In the genomic region with DNA sequence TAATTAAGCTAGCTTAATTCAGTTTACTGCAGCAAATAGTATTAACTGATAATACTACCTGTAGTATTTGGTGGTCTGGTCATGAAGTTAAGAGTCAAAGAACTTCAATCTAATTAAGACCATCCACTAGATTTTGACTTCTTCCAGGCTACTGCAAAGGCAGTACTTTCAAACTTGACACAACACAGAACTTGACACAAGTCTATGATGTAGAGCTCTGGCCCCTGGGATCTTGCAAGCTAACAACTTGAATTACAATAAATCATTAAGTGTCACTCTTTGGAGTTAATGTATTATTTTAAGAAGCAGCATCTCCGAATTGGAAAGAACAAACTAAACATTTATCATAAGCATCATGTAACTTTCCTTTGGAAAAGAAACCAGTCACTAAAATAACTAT, we compare ENCODE assay signal across 17 cellular contexts. TPM values are rescaled to one million over a fixed set of nuclear protein-coding genes. Genes with fewer than 3 reads are reported as not detected.
DNase-seq lines count a peak whose midpoint lies in the region; ATAC-seq and TF ChIP-seq lines count a peak whose summit lies in the region.
"Had no signal": no experiment of that assay in that cellular context is flagged by ENCODE, and none has a peak within 500 bp of the region (broad histone marks: within the 10 kb centered on the region; RNA-seq: fewer than 3 reads in every experiment).

No MANE protein-coding gene starts in this region.

- H4K8ac ChIP-seq in mesenchymal stem cell (ENCODE audit: low read length) = no peak overlapping the region

- BruUV-seq in PC-3 (replicated peaks; lab: Mats Ljungman, UMichigan) = no TSS peak

- no peak overlapping the region for H2AK5ac ChIP-seq in mesenchymal stem cell (ENCODE audit: low read length, severe bottlenecking)

- no peaks in the 10 kb centered on the region for H3K27me3 ChIP-seq in SK-N-SH (ENCODE audit: insufficient read depth)
- no peaks in the 10 kb centered on the region for H3K27me3 ChIP-seq in mesenchymal stem cell (ENCODE audit: control insufficient read depth in 1 of 2, insufficient read depth in 1 of 2, low read length in 2 of 2)
- no peaks in the 10 kb centered on the region for H3K27me3 ChIP-seq in PC-3 (ENCODE audit: low read length)
- H3K27me3 ChIP-seq: BLaER1 treated with 17β-estradiol and CSF1 and Interleukin-3, amounts not matched to agents 10 nM and 100 nM had no signal

- no peaks in the 10 kb centered on the region for H3K9me2 ChIP-seq in SK-N-SH
- no peaks in the 10 kb centered on the region for H3K9me2 ChIP-seq in PC-3 (replicated peaks; ENCODE audit: low read length)

- TF ChIP-seq CTCF in SK-N-SH (IDR thresholded peaks at IDR 0.05) (no peak), PC-3 (conservative IDR thresholded peaks at IDR 0.05; ENCODE audit: low read depth, low read length) (no peak)

- TF ChIP-seq EP300 in SK-N-SH (IDR thresholded peaks at IDR 0.05; ENCODE audit: borderline replicate concordance in 1 of 2, low read depth in 1 of 2, low read length in 1 of 2) = no peak

- TF ChIP-seq RAD21 in SK-N-SH (IDR thresholded peaks at IDR 0.05; ENCODE audit: low read length) = no peak

- H3K4me1 ChIP-seq in SK-N-SH (ENCODE audit: control insufficient read depth in 1 of 2, insufficient read depth in 2 of 2, low read depth in 1 of 2, low read length in 1 of 2) (no peaks in the 10 kb centered on the region; a peak in 2 of 4 replicates), mesenchymal stem cell (ENCODE audit: control insufficient read depth, insufficient read depth, low read depth, low read length) (peaks cover 1% of the 10 kb centered on the region), PC-3 (ENCODE audit: insufficient read depth, low read length) (no peaks in the 10 kb centered on the region)
- H3K4me1 ChIP-seq: BLaER1 treated with 17β-estradiol and CSF1 and Interleukin-3, amounts not matched to agents 10 nM and 100 nM; Caco-2; HAP-1 had no signal

- H3K4me2 ChIP-seq in SK-N-SH (no peak overlapping the region), mesenchymal stem cell (ENCODE audit: low read length, poor library complexity, severe bottlenecking) (no peak overlapping the region), PC-3 (ENCODE audit: low read length) (no peak overlapping the region)
- H3K4me2 ChIP-seq: A549; BLaER1 treated with 17β-estradiol and CSF1 and Interleukin-3, amounts not matched to agents 10 nM and 100 nM had no signal

- CTCF ChIA-PET in SK-N-SH (lab: Yijun Ruan, JAX) (interaction anchor here (0.6 to 4.3 kb wide), 7 partner anchors 12 to 308 kb away, joined by 3 to 15 read pairs (median 3); no protein-coding TSS in a partner anchor), PC-3 (lab: Charles Lee) (no interaction called here)

- no peak for DNase-seq in SK-N-SH
- DNase-seq in NCI-H82 (lab: John Stamatoyannopoulos, UW) = peak; percentile 55
- DNase-seq in amniotic epithelial cell (ENCODE audit: low read depth) = peak; percentile 57
- DNase-seq in mesenchymal stem cell = peak; percentile 37
- no peak for DNase-seq in PC-3
- no peak for DNase-seq in COLO668 (lab: John Stamatoyannopoulos, UW; ENCODE audit: unreplicated experiment)
- no peak for DNase-seq in activated naive CD4-positive, alpha-beta T cell treated with Interleukin-2 at 50 U/mL for 16 hours
- DNase-seq: AML-193; Caco-2; CD4-positive, CD25-positive, alpha-beta regulatory T cell; CD8-positive, alpha-beta memory T cell had no signal

- no peak overlapping the region for H3K14ac ChIP-seq in mesenchymal stem cell (ENCODE audit: low read length in 2 of 2)

- no peak overlapping the region for H2BK15ac ChIP-seq in mesenchymal stem cell (ENCODE audit: low read depth, poor library complexity, severe bottlenecking)

- no peak overlapping the region for H3K4ac ChIP-seq in mesenchymal stem cell (ENCODE audit: low read depth in 1 of 2, low read length in 2 of 2)

- H2BK5ac ChIP-seq in mesenchymal stem cell (ENCODE audit: low read depth, low read length, poor library complexity, severe bottlenecking) = no peak overlapping the region

- H2AFZ ChIP-seq in SK-N-SH (ENCODE audit: low read depth) (no peak overlapping the region), mesenchymal stem cell (ENCODE audit: low read depth, low read length) (no peak overlapping the region), PC-3 (ENCODE audit: low read length) (no peak overlapping the region)

- no peak overlapping the region for H3K23ac ChIP-seq in mesenchymal stem cell (ENCODE audit: low read length in 2 of 2)

- H3K36me3 ChIP-seq in SK-N-SH (replicated peaks in 1 of 2; ENCODE audit: control insufficient read depth in 1 of 2, insufficient read depth in 2 of 2, low read length in 1 of 2) (peaks cover 39 to 60% of the 10 kb centered on the region in 2 experiments), mesenchymal stem cell (ENCODE audit: control insufficient read depth in 1 of 2, insufficient read depth in 2 of 2, low read depth in 1 of 2, low read length in 2 of 2) (peaks cover 14 to 46% of the 10 kb centered on the region in 2 experiments), PC-3 (ENCODE audit: low read depth, low read length) (peaks cover 22% of the 10 kb centered on the region)

- no peak overlapping the region for H2BK12ac ChIP-seq in mesenchymal stem cell (ENCODE audit: low read length in 2 of 2)

- no peak overlapping the region for H4K91ac ChIP-seq in mesenchymal stem cell (ENCODE audit: low read length)

- H3K9me3 ChIP-seq in SK-N-SH = no peaks in the 10 kb centered on the region
- H3K9me3 ChIP-seq in mesenchymal stem cell (ENCODE audit: control insufficient read depth, low read length) = no peaks in the 10 kb centered on the region
- no peaks in the 10 kb centered on the region for H3K9me3 ChIP-seq in PC-3 (ENCODE audit: low read length)
- H3K9me3 ChIP-seq: A549; BLaER1 treated with 17β-estradiol and CSF1 and Interleukin-3, amounts not matched to agents 10 nM and 100 nM; Caco-2; HAP-1 had no signal

- POLR2A ChIA-PET in SK-N-SH (lab: Yijun Ruan, JAX) = no interaction called here
- POLR2A ChIA-PET in PC-3 (lab: Charles Lee; ENCODE audit: unreplicated experiment) = no interaction called here

- H3K27ac ChIP-seq in SK-N-SH (ENCODE audit: low read depth in 2 of 2, low read length in 1 of 2) (no peak overlapping the region; a peak in 1 of 4 replicates), mesenchymal stem cell (ENCODE audit: low read length, poor library complexity, severe bottlenecking) (no peak overlapping the region), PC-3 (ENCODE audit: low read length) (no peak overlapping the region)
- H3K27ac ChIP-seq: 22Rv1; A549; BLaER1 treated with 17β-estradiol and CSF1 and Interleukin-3, amounts not matched to agents 10 nM and 100 nM; HL-60 had no signal

- no peak overlapping the region for H2BK120ac ChIP-seq in mesenchymal stem cell (ENCODE audit: low read depth, low read length)

- peaks cover 9% of the 10 kb centered on the region for H3F3A ChIP-seq in SK-N-SH (replicated peaks; ENCODE audit: insufficient read depth)
- no peaks in the 10 kb centered on the region for H3F3A ChIP-seq in PC-3 (ENCODE audit: low read length, unreplicated experiment)

- H4K20me1 ChIP-seq in SK-N-SH (ENCODE audit: insufficient read depth) = 0 out of 2 replicates have a peak, but pooled peaks cover 4% of the 10 kb centered on the region
- no peaks in the 10 kb centered on the region for H4K20me1 ChIP-seq in PC-3 (ENCODE audit: low read length)

- H3K9ac ChIP-seq in SK-N-SH = no peak overlapping the region
- no peak overlapping the region for H3K9ac ChIP-seq in mesenchymal stem cell (ENCODE audit: low read length)
- no peak overlapping the region for H3K9ac ChIP-seq in PC-3 (ENCODE audit: low read length)
- H3K9ac ChIP-seq: BLaER1 treated with 17β-estradiol and CSF1 and Interleukin-3, amounts not matched to agents 10 nM and 100 nM had no signal

- peaks cover 12% of the 10 kb centered on the region for H3K79me1 ChIP-seq in mesenchymal stem cell (replicated peaks; ENCODE audit: low read length, poor library complexity, severe bottlenecking)

- H3K79me2 ChIP-seq in SK-N-SH (ENCODE audit: insufficient read depth) (peaks cover 5% of the 10 kb centered on the region), PC-3 (ENCODE audit: low read length) (no peaks in the 10 kb centered on the region)

- no peak overlapping the region for H3K4me3 ChIP-seq in SK-N-SH (ENCODE audit: low read depth in 2 of 2, low read length in 1 of 2)
- no peak overlapping the region for H3K4me3 ChIP-seq in mesenchymal stem cell (ENCODE audit: insufficient read depth in 1 of 2, low read depth in 1 of 2, low read length in 2 of 2)
- H3K4me3 ChIP-seq in PC-3 (ENCODE audit: low read length) = no peak overlapping the region
- H3K4me3 ChIP-seq: A549; BLaER1 treated with 17β-estradiol and CSF1 and Interleukin-3, amounts not matched to agents 10 nM and 100 nM; HAP-1 had no signal

- H3K18ac ChIP-seq in mesenchymal stem cell (ENCODE audit: low read depth in 1 of 2, low read length in 2 of 2) = no peak overlapping the region

- WGBS in SK-N-SH (ENCODE audit: low lambda C conversion rate) = 71% methylated on average over 1 of the region's 1 CpG
- 0% methylated on average over 1 of the region's 1 CpG for WGBS in mesenchymal stem cell

- intact Hi-C loops in PC-3 (cut with micrococcal nuclease) = no loop called here

- ATAC-seq in SK-N-SH treated with all-trans-retinoic acid at 6 μM for 48 hours = no peak
- ATAC-seq in PC-3 = no peak
- ATAC-seq: A549 had no signal

TF ChIP-seq in SK-N-SH, 30 proteins besides CTCF, POLR2A, EP300 and RAD21 (continues in another document):
- TF ChIP-seq EZH2phosphoT487 (IDR thresholded peaks at IDR 0.05; ENCODE audit: borderline replicate concordance, low read depth) (no peak), JUND (IDR thresholded peaks at IDR 0.05) (no peak), RFX5 (IDR thresholded peaks at IDR 0.05; ENCODE audit: low read length) (no peak), POLR2AphosphoS5 (IDR thresholded peaks at IDR 0.05; ENCODE audit: low read depth, low read length) (no peak), NRF1 (IDR thresholded peaks at IDR 0.05; ENCODE audit: low read depth, low read length) (no peak), FOXJ3 (CRISPR knock-in tag; IDR thresholded peaks at IDR 0.05) (no peak), MXI1 (IDR thresholded peaks at IDR 0.05; ENCODE audit: low read depth, low read length) (no peak)

RNA-seq across cellular contexts. Expression of a gene that starts 40.9 kb away (rescaled TPM):
- polyA plus RNA-seq in SK-N-SH (2012; rRNA removed) = 19.9 and 24.3 TPM in 2 replicates
- 23.5 and 25.1 TPM in 2 replicates for polyA plus RNA-seq in SK-N-SH (2012; cell fraction: cytosol; rRNA removed)
- 25.8 and 39.3 TPM in 2 replicates for polyA plus RNA-seq in SK-N-SH (2012; cell fraction: nucleus; rRNA removed)
- polyA plus RNA-seq in mesenchymal stem cell (2013, experiment 1 of 2) = 16.5 TPM
- 17.8 TPM for polyA plus RNA-seq in mesenchymal stem cell (2013, experiment 2 of 2)
- 20.7 and 24.7 TPM in 2 replicates for total RNA-seq in PC-3 (2014; rRNA removed)

RNA-seq across cellular contexts. Expression of a gene that starts 56.9 kb away (rescaled TPM):
- 15.1 and 19.6 TPM in 2 replicates for polyA plus RNA-seq in SK-N-SH (2012; rRNA removed)
- polyA plus RNA-seq in SK-N-SH (2012; cell fraction: cytosol; rRNA removed) = 10.7 and 13.6 TPM in 2 replicates
- polyA plus RNA-seq in SK-N-SH (2012; cell fraction: nucleus; rRNA removed) = 18.3 and 24.5 TPM in 2 replicates
- 8.8 TPM for polyA plus RNA-seq in mesenchymal stem cell (2013, experiment 1 of 2)
- 9.3 TPM for polyA plus RNA-seq in mesenchymal stem cell (2013, experiment 2 of 2)
- 33.9 and 38.9 TPM in 2 replicates for total RNA-seq in PC-3 (2014; rRNA removed)

Comparison
In these comparisons a context has a peak if more than half of its experiments do, and no peak if none do; other contexts are left out.
1. DNase-seq: peak in NCI-H82 (single experiment), amniotic epithelial cell (single experiment) and mesenchymal stem cell (single experiment); none in SK-N-SH (single experiment), PC-3 (single experiment), COLO668 (single experiment) and activated naive CD4-positive, alpha-beta T cell treated with Interleukin-2 at 50 U/mL for 16 hours (single experiment).